Comparison of ENCODE assay signal across 8 cellular contexts in the genomic region with DNA sequence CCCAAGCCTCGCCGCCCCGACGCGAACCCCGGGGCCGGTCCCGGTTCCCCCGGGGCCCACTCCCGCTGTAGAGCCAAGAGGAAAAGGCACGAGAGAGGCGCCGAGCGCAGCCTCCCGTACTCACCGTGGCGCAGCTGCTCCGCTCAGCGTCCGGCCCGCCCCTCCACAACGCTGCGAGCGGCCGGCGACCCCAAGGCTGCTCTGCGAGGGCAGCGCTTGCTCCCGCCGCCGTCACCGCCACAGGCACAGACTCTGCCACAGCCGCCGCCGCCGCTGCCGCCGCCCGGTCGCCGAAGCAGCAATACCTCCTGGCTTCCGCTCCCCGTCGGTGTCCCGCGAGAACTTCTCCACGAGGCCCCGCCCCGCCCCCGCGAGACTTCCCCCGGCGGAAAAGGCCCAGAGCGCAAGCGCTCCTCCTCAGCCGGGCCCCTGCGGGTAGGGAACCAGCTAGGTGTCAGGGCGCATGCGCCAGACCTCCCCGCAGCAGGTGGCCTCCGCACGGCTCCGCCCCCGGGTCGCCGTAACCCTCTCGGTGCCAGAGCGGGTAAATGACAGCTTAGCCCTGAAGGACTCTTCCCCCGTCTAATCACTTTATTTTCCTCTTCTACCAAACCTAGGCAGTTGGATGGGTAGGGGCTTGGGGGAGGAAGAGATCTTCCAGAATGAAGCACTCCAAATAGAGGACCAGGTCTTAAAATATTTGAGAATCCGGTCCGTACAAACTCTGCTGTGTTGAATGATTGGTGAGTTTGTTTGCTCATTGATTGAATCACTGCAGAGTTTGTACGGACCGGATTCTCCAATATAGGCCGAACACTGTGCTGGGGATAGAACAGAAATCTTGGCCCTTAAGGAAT.
DNase-seq lines count a peak whose midpoint lies in the region; ATAC-seq lines count a peak whose summit lies in the region.

A gene (minus strand): TSS at position 314 of the 857 bp plus-strand sequence. CDS start 12,050 bp downstream, outside the sequence.

- H3K36me3 Mint-ChIP-seq in central memory CD8-positive, alpha-beta T cell (ENCODE audit: insufficient read depth): peaks cover 23% of the 10 kb centered on the region

- DNase-seq in AG08395 (ENCODE audit: low spot score): peak; percentile 100
- DNase-seq in NCI-H446 treated with DMSO at 0.1 percent for 48 hours (lab: John Stamatoyannopoulos, UW): peak; percentile 89
- DNase-seq in central memory CD8-positive, alpha-beta T cell (ENCODE audit: low spot score in 2 of 2): peak; percentile 98 to 99
- DNase-seq in iris pigment epithelial cell (ENCODE audit: low read depth): peak; percentile 94
- peak; percentile 99 to 100 for DNase-seq in stimulated activated CD4-positive, alpha-beta T cell treated with anti-CD3 and anti-CD28 coated beads, Interleukin-12 subunit alpha, Interleukin-12 subunit beta, amount 100 ng/mL, for 24 hours (ENCODE audit: low read depth in 2 of 2)

- H3K27me3 Mint-ChIP-seq in central memory CD8-positive, alpha-beta T cell: no peaks in the 10 kb centered on the region

- H3K4me3 Mint-ChIP-seq in central memory CD8-positive, alpha-beta T cell: peak within 1 kb of the TSS; percentile 91

- peak within 1 kb of the TSS; percentile 92 for H3K27ac Mint-ChIP-seq in central memory CD8-positive, alpha-beta T cell (ENCODE audit: low read depth)

- H3K4me1 Mint-ChIP-seq in central memory CD8-positive, alpha-beta T cell: peaks cover 37% of the 10 kb centered on the region

- ATAC-seq in GM19035 (IDR thresholded peaks at IDR 0.05; ENCODE audit: unreplicated experiment) (peak; percentile 69), HG03342 (IDR thresholded peaks at IDR 0.05; ENCODE audit: unreplicated experiment) (peak; percentile 68)
- peak; percentile 72 to 86 for ATAC-seq in activated CD4-positive, CD25-positive, alpha-beta regulatory T cell treated with anti-CD3 and anti-CD28 coated beads, Interleukin-2, amount 50 U/mL, for 24 hours
- ATAC-seq in central memory CD8-positive, alpha-beta T cell (replicated peaks; ENCODE audit: extremely low read depth, poor library complexity, severe bottlenecking): peak; percentile 75

- H3K9me3 Mint-ChIP-seq in central memory CD8-positive, alpha-beta T cell: no peaks in the 10 kb centered on the region

Comparison
In these comparisons a context has a peak if more than half of its experiments do, and no peak if none do; other contexts are left out.
1. Peak in every context shown above with its lines: DNase-seq and ATAC-seq.